Comparison of ENCODE assay signal across 23 cellular contexts in genomic region chr16:70774261-70774660, GRCh38. TPM values are rescaled to one million over a fixed set of nuclear protein-coding genes. Genes with fewer than 3 reads are reported as not detected.
DNase-seq lines count a peak whose midpoint lies in the region; ATAC-seq, FAIRE-seq and TF ChIP-seq lines count a peak whose summit lies in the region.
"Had no signal": no experiment of that assay in that cellular context is flagged by ENCODE, and none has a peak within 500 bp of the region (broad histone marks: within the 10 kb centered on the region; RNA-seq: fewer than 3 reads in every experiment).

No MANE protein-coding gene starts in this region.

- H3K27me3 ChIP-seq in lower lobe of right lung (ENCODE audit: low read depth): no peaks in the 10 kb centered on the region
- H3K27me3 ChIP-seq: BE2C had no signal

- H3K9me3 ChIP-seq in kidney (ENCODE audit: control insufficient read depth in 1 of 2, low read length in 2 of 2) (no peaks in the 10 kb centered on the region), lower lobe of right lung (no peaks in the 10 kb centered on the region)
- H3K9me3 ChIP-seq: BE2C, Caco-2 had no signal

- H3K4me1 ChIP-seq in kidney (ENCODE audit: control insufficient read depth in 1 of 2, insufficient read depth in 1 of 2, low read depth in 1 of 2, low read length in 2 of 2): no peaks in the 10 kb centered on the region
- H3K4me1 ChIP-seq in lower lobe of right lung: peaks cover 7% of the 10 kb centered on the region
- H3K4me1 ChIP-seq: Caco-2 had no signal

- no peak overlapping the region for H3K27ac ChIP-seq in kidney (ENCODE audit: low read depth in 2 of 2, low read length in 2 of 2)
- no peak overlapping the region for H3K27ac ChIP-seq in lower lobe of right lung

- H3K36me3 ChIP-seq in kidney (ENCODE audit: control insufficient read depth in 1 of 2, insufficient read depth in 2 of 2, low read length in 2 of 2): peaks cover 6 to 16% of the 10 kb centered on the region in 2 donors
- H3K36me3 ChIP-seq in lower lobe of right lung: peaks cover 85% of the 10 kb centered on the region

- no peak for FAIRE-seq in kidney (lab: Jason Lieb, UNC)
- FAIRE-seq: A204.1, D721Med, G401.6, GM12892, GM18507, HTR-8/SVneo had no signal

- ATAC-seq in lower lobe of right lung (no peak), GM21381 (IDR thresholded peaks at IDR 0.05; ENCODE audit: unreplicated experiment) (no peak)
- ATAC-seq in stimulated activated naive B cell treated with anti-CD40 and anti-IgM and Interleukin-4, amounts not matched to agents 10 μg/mL and 1 μg/mL and 100 μg/mL, for 72 hours (replicated peaks): no peak
- ATAC-seq: HCT116 had no signal

- no peak overlapping the region for H3K4me3 Mint-ChIP-seq in chondrocyte (ENCODE audit: unreplicated experiment)
- no peak overlapping the region for H3K4me3 Mint-ChIP-seq in stimulated activated naive B cell treated with anti-CD40 and anti-IgM and Interleukin-4, amounts not matched to agents 10 μg/mL and 1 μg/mL and 100 μg/mL, for 72 hours
- H3K4me3 Mint-ChIP-seq: CD4-positive, CD25-positive, alpha-beta regulatory T cell; HFFc6 had no signal

- no peak overlapping the region for H3K9ac ChIP-seq in kidney (ENCODE audit: low read length in 2 of 2)

- TF ChIP-seq CTCF in chondrocyte (IDR thresholded peaks at IDR 0.05) (no peak), kidney (IDR thresholded peaks at IDR 0.05; ENCODE audit: borderline replicate concordance, extremely low read depth, insufficient read depth) (no peak), lower lobe of right lung (IDR thresholded peaks at IDR 0.05) (no peak)

- no peaks in the 10 kb centered on the region for H3K9me3 Mint-ChIP-seq in chondrocyte (ENCODE audit: low read depth)
- H3K9me3 Mint-ChIP-seq in stimulated activated naive B cell treated with anti-CD40 and anti-IgM and Interleukin-4, amounts not matched to agents 10 μg/mL and 1 μg/mL and 100 μg/mL, for 72 hours: no peaks in the 10 kb centered on the region
- H3K9me3 Mint-ChIP-seq: CD4-positive, CD25-positive, alpha-beta regulatory T cell; HFFc6; IgD-negative memory B cell had no signal

- no peaks in the 10 kb centered on the region for H3K27me3 Mint-ChIP-seq in chondrocyte (ENCODE audit: low read depth)
- no peaks in the 10 kb centered on the region for H3K27me3 Mint-ChIP-seq in stimulated activated naive B cell treated with anti-CD40 and anti-IgM and Interleukin-4, amounts not matched to agents 10 μg/mL and 1 μg/mL and 100 μg/mL, for 72 hours
- H3K27me3 Mint-ChIP-seq: CD4-positive, CD25-positive, alpha-beta regulatory T cell; IgD-negative memory B cell had no signal

- H3K27ac Mint-ChIP-seq in chondrocyte (ENCODE audit: unreplicated experiment): no peak overlapping the region
- H3K27ac Mint-ChIP-seq in stimulated activated naive B cell treated with anti-CD40 and anti-IgM and Interleukin-4, amounts not matched to agents 10 μg/mL and 1 μg/mL and 100 μg/mL, for 72 hours: peak overlapping the region; percentile 59
- H3K27ac Mint-ChIP-seq: CD4-positive, CD25-positive, alpha-beta regulatory T cell; HFFc6; IgD-negative memory B cell had no signal

- H3K4me3 ChIP-seq in kidney (ENCODE audit: low read length in 2 of 2) (no peak overlapping the region), lower lobe of right lung (no peak overlapping the region)

- peaks cover 10% of the 10 kb centered on the region for H3K36me3 Mint-ChIP-seq in chondrocyte (ENCODE audit: low read depth)
- peaks cover 47 to 54% of the 10 kb centered on the region in 2 donors for H3K36me3 Mint-ChIP-seq in stimulated activated naive B cell treated with anti-CD40 and anti-IgM and Interleukin-4, amounts not matched to agents 10 μg/mL and 1 μg/mL and 100 μg/mL, for 72 hours

- DNase-seq in chondrocyte (ENCODE audit: low spot score) (peak; percentile 48), kidney (peak; percentile 25), lower lobe of right lung (peak; percentile 7), NCI-H128 (lab: John Stamatoyannopoulos, UW; ENCODE audit: unreplicated experiment) (no peak), NCI-H2029 treated with DMSO at 0.1 percent for 48 hours (lab: John Stamatoyannopoulos, UW) (no peak)
- no peak for DNase-seq in stimulated activated naive B cell treated with anti-CD40 and anti-IgM and Interleukin-4, amounts not matched to agents 10 μg/mL and 1 μg/mL and 100 μg/mL, for 72 hours
- DNase-seq: ACHN; BE2C; C1 segment of cervical spinal cord; Caco-2; CD4-positive, CD25-positive, alpha-beta regulatory T cell; GOT3; H7; HFFc6 had no signal

- peaks cover 45% of the 10 kb centered on the region for H3K4me1 Mint-ChIP-seq in chondrocyte (ENCODE audit: low read depth)
- no peaks in the 10 kb centered on the region for H3K4me1 Mint-ChIP-seq in stimulated activated naive B cell treated with anti-CD40 and anti-IgM and Interleukin-4, amounts not matched to agents 10 μg/mL and 1 μg/mL and 100 μg/mL, for 72 hours
- H3K4me1 Mint-ChIP-seq: CD4-positive, CD25-positive, alpha-beta regulatory T cell had no signal

- intact Hi-C loops in kidney (cut with DNase I) (loop anchor here (5.0 kb wide), 1 partner anchor 97 kb away; no protein-coding TSS in a partner anchor), lower lobe of right lung (cut with DNase I) (no loop called here)

RNA-seq across cellular contexts. Expression of gene VAC14, which starts 26.7 kb away (rescaled TPM):
- total RNA-seq in chondrocyte (35.6 to 40.3 TPM (median 37.9 TPM) in 3 replicates), kidney (36.8 TPM), lower lobe of right lung (49.1 TPM)
- 41.9 TPM for polyA plus RNA-seq in kidney (ENCODE audit: insufficient read depth, low read depth, low replicate concordance)

Comparison
In these comparisons a context has a peak if more than half of its experiments do, and no peak if none do; other contexts are left out.
1. DNase-seq: peak in chondrocyte (single experiment), kidney (single experiment) and lower lobe of right lung (single experiment); none in stimulated activated naive B cell treated with anti-CD40 and anti-IgM and Interleukin-4, amounts not matched to agents 10 μg/mL and 1 μg/mL and 100 μg/mL, for 72 hours (single experiment), NCI-H128 (single experiment) and NCI-H2029 treated with DMSO at 0.1 percent for 48 hours (single experiment).